16 cellular contexts compared by ENCODE assay signal in genomic region chr12:15580431-15580830, GRCh38.
A peak's percentile ranks its signal among the peaks of the same experiment; 100 is the strongest.
DNase-seq lines count a peak whose midpoint lies in the region; ATAC-seq, FAIRE-seq and TF ChIP-seq lines count a peak whose summit lies in the region.
"Had no signal": no experiment of that assay in that cellular context is flagged by ENCODE, and none has a peak within 500 bp of the region (broad histone marks: within the 10 kb centered on the region; RNA-seq: fewer than 3 reads in every experiment).

No MANE protein-coding gene starts in this region.

- WGBS in small intestine, 3 donors, result 12 to 53% (median 31%) methylated on average over 1 of the region's 1 CpG

- no peaks in the 10 kb centered on the region for H3K27me3 Mint-ChIP-seq in activated naive CD4-positive, alpha-beta T cell treated with anti-CD3 and anti-CD28 coated beads for 36 hours (ENCODE audit: low read depth)
- no peaks in the 10 kb centered on the region for H3K27me3 Mint-ChIP-seq in activated CD8-positive, alpha-beta T cell treated with anti-CD3 and anti-CD28 coated beads for 36 hours
- H3K27me3 Mint-ChIP-seq: stimulated activated memory B cell treated with anti-CD40 and anti-IgM and Interleukin-4, amounts not matched to agents 10 μg/mL and 1 μg/mL and 100 μg/mL, for 72 hours; T-helper 17 cell had no signal

- peaks cover 27% of the 10 kb centered on the region for H3K4me1 Mint-ChIP-seq in activated naive CD4-positive, alpha-beta T cell treated with anti-CD3 and anti-CD28 coated beads for 36 hours (ENCODE audit: low read depth)
- H3K4me1 Mint-ChIP-seq in activated CD8-positive, alpha-beta T cell treated with anti-CD3 and anti-CD28 coated beads for 36 hours (ENCODE audit: low read depth), result peaks cover 24% of the 10 kb centered on the region
- H3K4me1 Mint-ChIP-seq: T-helper 17 cell had no signal

- POLR2A ChIA-PET in activated CD8-positive, alpha-beta T cell treated with anti-CD3 and anti-CD28 coated beads for 36 hours (lab: Charles Lee), result no interaction called here

- no peak overlapping the region for H3K27ac Mint-ChIP-seq in activated naive CD4-positive, alpha-beta T cell treated with anti-CD3 and anti-CD28 coated beads for 36 hours
- H3K27ac Mint-ChIP-seq in activated CD8-positive, alpha-beta T cell treated with anti-CD3 and anti-CD28 coated beads for 36 hours, result peak overlapping the region; percentile 11
- H3K27ac Mint-ChIP-seq: stimulated activated memory B cell treated with anti-CD40 and anti-IgM and Interleukin-4, amounts not matched to agents 10 μg/mL and 1 μg/mL and 100 μg/mL, for 72 hours; T-helper 17 cell had no signal

- peaks cover 3% of the 10 kb centered on the region for H3K36me3 Mint-ChIP-seq in activated naive CD4-positive, alpha-beta T cell treated with anti-CD3 and anti-CD28 coated beads for 36 hours (ENCODE audit: low read depth)
- peaks cover 4% of the 10 kb centered on the region for H3K36me3 Mint-ChIP-seq in activated CD8-positive, alpha-beta T cell treated with anti-CD3 and anti-CD28 coated beads for 36 hours (ENCODE audit: low read depth)

- CTCF ChIA-PET in activated naive CD4-positive, alpha-beta T cell treated with anti-CD3 and anti-CD28 coated beads for 36 hours (lab: Charles Lee), result interaction anchor here (0.9 to 11.7 kb wide), 7 partner anchors 10 to 304 kb away, joined by 3 to 460 read pairs (median 4); no protein-coding TSS in a partner anchor
- CTCF ChIA-PET in activated CD8-positive, alpha-beta T cell treated with anti-CD3 and anti-CD28 coated beads for 36 hours (lab: Charles Lee), result interaction anchor here (1.7 to 3.5 kb wide), 2 partner anchors 10 to 48 kb away, joined by 4 to 38 read pairs; no protein-coding TSS in a partner anchor

- intact Hi-C loops in activated naive CD4-positive, alpha-beta T cell treated with anti-CD3 and anti-CD28 coated beads for 36 hours (cut with micrococcal nuclease), result loop anchor here (1.0 to 5.0 kb wide), 3 partner anchors 48 to 428 kb away; no protein-coding TSS in a partner anchor
- intact Hi-C loops in activated CD8-positive, alpha-beta T cell treated with anti-CD3 and anti-CD28 coated beads for 36 hours (cut with micrococcal nuclease), result loop anchor here (1.0 to 5.0 kb wide), 2 partner anchors 47 to 303 kb away; no protein-coding TSS in a partner anchor

- H3K36me3 ChIP-seq in small intestine (ENCODE audit: control insufficient read depth in 2 of 2, insufficient read depth in 2 of 2, low read length in 2 of 2), result no peaks in the 10 kb centered on the region

- H3K27me3 ChIP-seq in small intestine (ENCODE audit: control insufficient read depth in 2 of 2, insufficient read depth in 2 of 2, low read length in 2 of 2), result no peaks in the 10 kb centered on the region

- H3K4me3 Mint-ChIP-seq in activated naive CD4-positive, alpha-beta T cell treated with anti-CD3 and anti-CD28 coated beads for 36 hours, result no peak overlapping the region
- H3K4me3 Mint-ChIP-seq in activated CD8-positive, alpha-beta T cell treated with anti-CD3 and anti-CD28 coated beads for 36 hours, result no peak overlapping the region
- H3K4me3 Mint-ChIP-seq: stimulated activated memory B cell treated with anti-CD40 and anti-IgM and Interleukin-4, amounts not matched to agents 10 μg/mL and 1 μg/mL and 100 μg/mL, for 72 hours; T-helper 17 cell had no signal

- no peaks in the 10 kb centered on the region for H3K9me3 Mint-ChIP-seq in activated naive CD4-positive, alpha-beta T cell treated with anti-CD3 and anti-CD28 coated beads for 36 hours
- peaks cover 2% of the 10 kb centered on the region for H3K9me3 Mint-ChIP-seq in activated CD8-positive, alpha-beta T cell treated with anti-CD3 and anti-CD28 coated beads for 36 hours
- H3K9me3 Mint-ChIP-seq: stimulated activated memory B cell treated with anti-CD40 and anti-IgM and Interleukin-4, amounts not matched to agents 10 μg/mL and 1 μg/mL and 100 μg/mL, for 72 hours had no signal

- no peaks in the 10 kb centered on the region for H3K4me1 ChIP-seq in small intestine (ENCODE audit: control insufficient read depth in 2 of 2, insufficient read depth in 1 of 2, low read depth in 1 of 2, low read length in 1 of 2)

- H3K27ac ChIP-seq in small intestine (ENCODE audit: low read depth in 1 of 2, low read length in 1 of 2), result no peak overlapping the region

- no peak for FAIRE-seq in small intestine (lab: Jason Lieb, UNC)
- FAIRE-seq: colon, GM18507 had no signal

- no peaks in the 10 kb centered on the region for H3K9me3 ChIP-seq in small intestine (ENCODE audit: control insufficient read depth, low read depth)

- no peak for TF ChIP-seq CTCF in activated CD8-positive, alpha-beta T cell treated with anti-CD3 and anti-CD28 coated beads for 36 hours (IDR thresholded peaks at IDR 0.05)

- H3K4me3 ChIP-seq in small intestine (ENCODE audit: low read depth in 1 of 2, low read length in 2 of 2), result no peak overlapping the region

- DNase-seq in activated naive CD4-positive, alpha-beta T cell treated with anti-CD3 and anti-CD28 coated beads for 36 hours, result peak; percentile 66
- DNase-seq in activated naive CD4-positive, alpha-beta T cell treated with Interleukin-2 at 50 U/mL for 16 hours, result no peak
- DNase-seq in NCI-H146 (lab: John Stamatoyannopoulos, UW), result peak; percentile 43
- DNase-seq in activated CD8-positive, alpha-beta T cell treated with anti-CD3 and anti-CD28 coated beads for 36 hours, result peak; percentile 44
- DNase-seq in small intestine, result peak; percentile 53
- DNase-seq in NCI-H524 treated with DMSO at 0.1 percent for 48 hours (lab: John Stamatoyannopoulos, UW), result no peak
- DNase-seq: amygdala; midbrain; NCI-H2081 treated with DMSO at 0.1 percent for 48 hours; stimulated activated CD4-positive, alpha-beta T cell treated with anti-CD3 and anti-CD28 coated beads, Interleukin-2, amount 100 ng/mL, for 24 hours had no signal

- ATAC-seq in activated CD8-positive, alpha-beta T cell treated with anti-CD3 and anti-CD28 coated beads for 36 hours, result peak; percentile 37
- ATAC-seq in HG03135 (IDR thresholded peaks at IDR 0.05; ENCODE audit: unreplicated experiment) (no peak), GM21447 (IDR thresholded peaks at IDR 0.05; ENCODE audit: unreplicated experiment) (no peak)
- ATAC-seq: stimulated activated memory B cell treated with anti-CD40 and anti-IgM and Interleukin-4, amounts not matched to agents 10 μg/mL and 1 μg/mL and 100 μg/mL, for 72 hours; T-helper 17 cell had no signal

Comparison
In these comparisons a context has a peak if more than half of its experiments do, and no peak if none do; other contexts are left out.
1. DNase-seq: peak in activated naive CD4-positive, alpha-beta T cell treated with anti-CD3 and anti-CD28 coated beads for 36 hours (single experiment), NCI-H146 (single experiment), activated CD8-positive, alpha-beta T cell treated with anti-CD3 and anti-CD28 coated beads for 36 hours (single experiment) and small intestine (single experiment); none in activated naive CD4-positive, alpha-beta T cell treated with Interleukin-2 at 50 U/mL for 16 hours (single experiment) and NCI-H524 treated with DMSO at 0.1 percent for 48 hours (single experiment).